In genomic region chr18:24176727-24177416, GRCh38 we compare ENCODE assay signal across 2 cellular contexts.
TF ChIP-seq lines count a peak whose summit lies in the region.

No MANE protein-coding gene starts in this region.

TF ChIP-seq in HEK293, 187 proteins besides CTCF, POLR2A, EP300 and RAD21 (continued from another document):
- TF ChIP-seq ZNF580 (tag by site-specific recombination; IDR thresholded peaks at IDR 0.05), result no peak

TF ChIP-seq in H1, 55 proteins besides CTCF, POLR2A, EP300 and RAD21 (continued from another document):
- TF ChIP-seq ATF3 (IDR thresholded peaks at IDR 0.05; ENCODE audit: insufficient read depth, low read depth, low read length) (peak; percentile 72), KDM1A (IDR thresholded peaks at IDR 0.05; ENCODE audit: borderline replicate concordance, low read length) (no peak)
TF ChIP-seq in H1: peak in this region for 4.
